Comparison of ENCODE assay signal across 20 cellular contexts in genomic region chr19:40506099-40506498, GRCh38. TPM values are rescaled to one million over a fixed set of nuclear protein-coding genes. Genes with fewer than 3 reads are reported as not detected.
DNase-seq lines count a peak whose midpoint lies in the region; ATAC-seq and TF ChIP-seq lines count a peak whose summit lies in the region.
"Had no signal": no experiment of that assay in that cellular context is flagged by ENCODE, and none has a peak within 500 bp of the region (broad histone marks: within the 10 kb centered on the region; RNA-seq: fewer than 3 reads in every experiment).

No MANE protein-coding gene starts in this region.

- ATAC-seq in IMR-90 (ENCODE audit: low read depth) (no peak), RWPE2 (ENCODE audit: low read depth) (0 out of 3 replicates have a peak, but pooled peaks have one; percentile 27), HG02642 (IDR thresholded peaks at IDR 0.05; ENCODE audit: poor library complexity, unreplicated experiment) (no peak), HG03159 (IDR thresholded peaks at IDR 0.05; ENCODE audit: unreplicated experiment) (no peak)

- H3K23ac ChIP-seq in IMR-90 (ENCODE audit: low read depth, low read length): no peak overlapping the region
- no peak overlapping the region for H3K23ac ChIP-seq in trophoblast cell (ENCODE audit: low read length)

- no peak for TF ChIP-seq RAD21 in IMR-90 (IDR thresholded peaks at IDR 0.05; ENCODE audit: low read length)

- H2BK5ac ChIP-seq in IMR-90 (ENCODE audit: low read depth, low read length, poor library complexity, severe bottlenecking) (no peak overlapping the region), trophoblast cell (ENCODE audit: low read depth, low read length, poor library complexity) (no peak overlapping the region)

- CTCF ChIA-PET in IMR-90 (lab: Yijun Ruan, JAX): no interaction called here

- BruUV-seq in IMR-90 (replicated peaks; lab: Mats Ljungman, UMichigan): no TSS peak

- H3K36me3 ChIP-seq in IMR-90 (ENCODE audit: control insufficient read depth, insufficient read depth, low read length): no peaks in the 10 kb centered on the region
- no peaks in the 10 kb centered on the region for H3K36me3 ChIP-seq in RWPE2 (ENCODE audit: low read depth)
- H3K36me3 ChIP-seq in trophoblast cell (ENCODE audit: control insufficient read depth in 1 of 2, insufficient read depth in 2 of 2, low read length in 2 of 2): no peaks in the 10 kb centered on the region
- no peaks in the 10 kb centered on the region for H3K36me3 ChIP-seq in testis (ENCODE audit: low read depth, missing control alignments)
- H3K36me3 ChIP-seq: BE2C; BLaER1 treated with 17β-estradiol and CSF1 and Interleukin-3, amounts not matched to agents 10 nM and 100 nM; HAP-1 had no signal

- H3K27me3 ChIP-seq in IMR-90 (ENCODE audit: control insufficient read depth, insufficient read depth, low read length) (peaks cover 34% of the 10 kb centered on the region), RWPE2 (ENCODE audit: insufficient read depth, poor library complexity, severe bottlenecking) (no peaks in the 10 kb centered on the region), trophoblast cell (ENCODE audit: insufficient read depth, low read length) (no peaks in the 10 kb centered on the region), testis (no peaks in the 10 kb centered on the region)
- H3K27me3 ChIP-seq: BE2C; BLaER1 treated with 17β-estradiol and CSF1 and Interleukin-3, amounts not matched to agents 10 nM and 100 nM had no signal

- peak; percentile 47 for DNase-seq in DMS53 (lab: John Stamatoyannopoulos, UW)
- no peak for DNase-seq in DMS53 treated with DMSO at 0.1 percent for 48 hours (lab: John Stamatoyannopoulos, UW; ENCODE audit: unreplicated experiment)
- DNase-seq in IMR-90: no peak
- DNase-seq in RWPE2 (ENCODE audit: low spot score): no peak
- DNase-seq in trophoblast cell: no peak
- DNase-seq in testis: no peak
- DNase-seq: ACHN; AML-193; BE2C; CD4-positive, alpha-beta T cell; CD8-positive, alpha-beta memory T cell; DMS 273 treated with DMSO at 0.1 percent for 48 hours; DND-41; GOT3 had no signal

- no CpG with 5 or more reads among the region's 9 CpGs for WGBS in IMR-90 (ENCODE audit: extremely low coverage in 2 of 2, insufficient read length in 1 of 2), 2 experiments
- no CpG with 5 or more reads among the region's 9 CpGs for WGBS in trophoblast cell (ENCODE audit: extremely low coverage, insufficient coverage, insufficient read length)
- 89 to 94% methylated on average over 5 to 9 of the region's 9 CpGs for WGBS in testis, 2 donors

- no peak overlapping the region for H3K4ac ChIP-seq in IMR-90 (ENCODE audit: low read depth, low read length)
- no peak overlapping the region for H3K4ac ChIP-seq in trophoblast cell (ENCODE audit: low read depth, low read length)

- H3K18ac ChIP-seq in IMR-90 (ENCODE audit: low read depth, low read length) (no peak overlapping the region), trophoblast cell (ENCODE audit: low read length) (no peak overlapping the region)

- TF ChIP-seq POLR2A in IMR-90 (IDR thresholded peaks at IDR 0.05; ENCODE audit: low read depth, low read length) (no peak), testis (IDR thresholded peaks at IDR 0.05) (no peak)

- POLR2A ChIA-PET in IMR-90 (lab: Charles Lee; ENCODE audit: unreplicated experiment): no interaction called here

- TF ChIP-seq CTCF in IMR-90 (conservative IDR thresholded peaks at IDR 0.05; ENCODE audit: low read depth, low read length): no peak
- TF ChIP-seq CTCF in RWPE2 (IDR thresholded peaks at IDR 0.05; ENCODE audit: poor library complexity, severe bottlenecking): no peak
- TF ChIP-seq CTCF in testis (IDR thresholded peaks at IDR 0.05): no peak

- no peak overlapping the region for H2BK20ac ChIP-seq in IMR-90 (ENCODE audit: low read depth, low read length)

- H3K4me2 ChIP-seq in IMR-90 (ENCODE audit: low read depth, low read length) (no peak overlapping the region), trophoblast cell (ENCODE audit: low read length) (no peak overlapping the region)

- H3K4me1 ChIP-seq in IMR-90 (ENCODE audit: control insufficient read depth, insufficient read depth, low read length) (no peaks in the 10 kb centered on the region), RWPE2 (ENCODE audit: insufficient read depth, poor library complexity, severe bottlenecking) (no peaks in the 10 kb centered on the region), trophoblast cell (ENCODE audit: control insufficient read depth in 1 of 2, insufficient read depth in 2 of 2, low read length in 2 of 2) (no peaks in the 10 kb centered on the region), testis (no peaks in the 10 kb centered on the region)
- H3K4me1 ChIP-seq: HAP-1 had no signal

- H2AK9ac ChIP-seq in IMR-90 (replicated peaks; ENCODE audit: low read depth, low read length, poor library complexity): no peak overlapping the region

- H2AFZ ChIP-seq in IMR-90 (replicated peaks; ENCODE audit: low read length, poor library complexity) (peak overlapping the region; percentile 58), trophoblast cell (ENCODE audit: insufficient read depth, low read length, poor library complexity) (no peak overlapping the region)

- no peak overlapping the region for H4K12ac ChIP-seq in trophoblast cell (ENCODE audit: low read depth, low read length)

- H3K4me3 ChIP-seq in IMR-90 (ENCODE audit: insufficient read depth, low read depth, low read length): no peak overlapping the region
- no peak overlapping the region for H3K4me3 ChIP-seq in RWPE2 (ENCODE audit: severe bottlenecking)
- H3K4me3 ChIP-seq in trophoblast cell (ENCODE audit: low read depth, low read length): peak overlapping the region; percentile 26
- H3K4me3 ChIP-seq in testis: no peak overlapping the region
- H3K4me3 ChIP-seq: BLaER1 treated with 17β-estradiol and CSF1 and Interleukin-3, amounts not matched to agents 10 nM and 100 nM; HAP-1 had no signal

- H3K56ac ChIP-seq in IMR-90 (ENCODE audit: extremely low read depth, insufficient read depth, low read length): no peak overlapping the region

- H2BK15ac ChIP-seq in IMR-90 (ENCODE audit: low read depth, low read length): no peak overlapping the region

- no peak overlapping the region for H4K5ac ChIP-seq in IMR-90 (ENCODE audit: low read depth, low read length)

- no peaks in the 10 kb centered on the region for H3K9me1 ChIP-seq in IMR-90 (ENCODE audit: insufficient read depth, low read length)

- dilution Hi-C loops in IMR-90 (cut with HindIII; ENCODE audit: low sequenced_read_pairs, unreplicated experiment): no loop called here

- H3K14ac ChIP-seq in IMR-90 (replicated peaks; ENCODE audit: low read depth, low read length) (no peak overlapping the region), trophoblast cell (ENCODE audit: low read length) (no peak overlapping the region)

- intact Hi-C loops in IMR-90 (cut with micrococcal nuclease) (no loop called here), testis (cut with DNase I; ENCODE audit: low total_unique reads) (no loop called here)

- no peaks in the 10 kb centered on the region for H4K20me1 ChIP-seq in IMR-90 (ENCODE audit: insufficient read depth, low read length)
- H4K20me1 ChIP-seq: BLaER1 treated with 17β-estradiol and CSF1 and Interleukin-3, amounts not matched to agents 10 nM and 100 nM had no signal

- no peaks in the 10 kb centered on the region for H3K9me3 ChIP-seq in IMR-90 (ENCODE audit: control insufficient read depth, insufficient read depth, low read length)
- no peaks in the 10 kb centered on the region for H3K9me3 ChIP-seq in RWPE2 (ENCODE audit: severe bottlenecking)
- no peaks in the 10 kb centered on the region for H3K9me3 ChIP-seq in trophoblast cell (ENCODE audit: insufficient read depth, low read depth, low read length)
- H3K9me3 ChIP-seq in testis: no peaks in the 10 kb centered on the region
- H3K9me3 ChIP-seq: BE2C; BLaER1 treated with 17β-estradiol and CSF1 and Interleukin-3, amounts not matched to agents 10 nM and 100 nM; HAP-1 had no signal

- H4K91ac ChIP-seq in IMR-90 (ENCODE audit: insufficient read depth, low read depth, low read length) (no peak overlapping the region), trophoblast cell (ENCODE audit: low read depth, low read length) (no peak overlapping the region)

- in situ Hi-C loops in IMR-90 (cut with MboI; ENCODE audit: low sequenced_read_pairs): loop anchor here (25.0 kb wide), 2 partner anchors 194 to 369 kb away; no protein-coding TSS in a partner anchor

- H3K27ac ChIP-seq in IMR-90 (ENCODE audit: insufficient read depth, low read length) (no peak overlapping the region), RWPE2 (ENCODE audit: poor library complexity, severe bottlenecking) (no peak overlapping the region), trophoblast cell (ENCODE audit: low read depth, low read length) (no peak overlapping the region), testis (no peak overlapping the region)
- H3K27ac ChIP-seq: 22Rv1; BLaER1 treated with 17β-estradiol and CSF1 and Interleukin-3, amounts not matched to agents 10 nM and 100 nM had no signal

- H2AK5ac ChIP-seq in IMR-90 (ENCODE audit: low read depth, low read length): no peak overlapping the region
- H2AK5ac ChIP-seq in trophoblast cell (ENCODE audit: low read length): no peak overlapping the region

- no peaks in the 10 kb centered on the region for H3K79me2 ChIP-seq in trophoblast cell (ENCODE audit: control insufficient read depth, insufficient read depth, low read length, poor library complexity)

- no peak overlapping the region for H2BK12ac ChIP-seq in trophoblast cell (ENCODE audit: low read length)

- no peak overlapping the region for H2BK120ac ChIP-seq in IMR-90 (ENCODE audit: low read depth, low read length)
- H2BK120ac ChIP-seq in trophoblast cell (ENCODE audit: insufficient read depth, low read length, poor library complexity): no peak overlapping the region

- H4K8ac ChIP-seq in IMR-90 (ENCODE audit: low read depth in 2 of 2, low read length in 2 of 2): no peak overlapping the region
- H4K8ac ChIP-seq in trophoblast cell (ENCODE audit: low read depth, low read length): no peak overlapping the region

- H3K9ac ChIP-seq in IMR-90 (ENCODE audit: low read depth, low read length) (no peak overlapping the region), trophoblast cell (ENCODE audit: low read length) (no peak overlapping the region)
- H3K9ac ChIP-seq: BLaER1 treated with 17β-estradiol and CSF1 and Interleukin-3, amounts not matched to agents 10 nM and 100 nM had no signal

- H3K79me1 ChIP-seq in IMR-90 (ENCODE audit: low read depth in 1 of 2, low read length in 2 of 2) (no peaks in the 10 kb centered on the region), trophoblast cell (ENCODE audit: low read length) (no peaks in the 10 kb centered on the region)

RNA-seq across cellular contexts. Expression of gene SPTBN4, which starts 39.3 kb away (rescaled TPM):
- total RNA-seq in IMR-90 (2012; rRNA removed): 0.72 and 0.83 TPM in 2 replicates
- 0.59 and 0.91 TPM in 2 replicates for polyA plus RNA-seq in IMR-90 (2012; rRNA removed)
- 0.50 and 1.9 TPM in 2 replicates for polyA plus RNA-seq in IMR-90 (2012; cell fraction: cytosol; rRNA removed)
- polyA plus RNA-seq in IMR-90 (2012; cell fraction: nucleus; rRNA removed; ENCODE audit: low replicate concordance): 2.4 and 2.6 TPM in 2 replicates
- polyA plus RNA-seq in trophoblast cell (2013): 0.30 and 0.33 TPM in 2 replicates
- total RNA-seq in testis: 10 to 100 TPM; 18.3 to 27.9 TPM
- polyA plus RNA-seq in testis (ENCODE audit: insufficient read depth, low read depth, low replicate concordance): 7.2 TPM
- polyA plus RNA-seq: CD14-positive monocyte; CD8-positive, alpha-beta memory T cell had no signal

RNA-seq across cellular contexts. Expression of gene BLVRB, which starts 40.6 kb away (rescaled TPM):
- total RNA-seq in IMR-90 (2012; rRNA removed) (65.2 and 67.5 TPM in 2 replicates), testis (10 to 100 TPM; 25.0 to 43.3 TPM)
- polyA plus RNA-seq in IMR-90 (2012; rRNA removed) (102 and 113 TPM in 2 replicates), testis (ENCODE audit: insufficient read depth, low read depth, low replicate concordance) (36.8 TPM)
- 102 and 191 TPM in 2 replicates for polyA plus RNA-seq in IMR-90 (2012; cell fraction: cytosol; rRNA removed)
- 34.9 and 86.3 TPM in 2 replicates for polyA plus RNA-seq in IMR-90 (2012; cell fraction: nucleus; rRNA removed; ENCODE audit: low replicate concordance)
- 69.2 and 70.1 TPM in 2 replicates for polyA plus RNA-seq in trophoblast cell (2013)

Comparison
In these comparisons a context has a peak if more than half of its experiments do, and no peak if none do; other contexts are left out.
1. RNA of gene SPTBN4, which starts 39.3 kb away (total RNA-seq): 18.3 to 27.9 TPM in testis; 0.72 to 0.83 TPM in IMR-90; every median in the first group is over 10 times any median in the second.